9 cellular contexts compared by ENCODE assay signal in genomic region chr6:3797231-3798200, GRCh38. TPM values are rescaled to one million over a fixed set of nuclear protein-coding genes. Genes with fewer than 3 reads are reported as not detected.
DNase-seq lines count a peak whose midpoint lies in the region; ATAC-seq, FAIRE-seq and TF ChIP-seq lines count a peak whose summit lies in the region.
"Had no signal": no experiment of that assay in that cellular context is flagged by ENCODE, and none has a peak within 500 bp of the region (broad histone marks: within the 10 kb centered on the region; RNA-seq: fewer than 3 reads in every experiment).

No MANE protein-coding gene starts in this region.

- CTCF ChIA-PET in AG04449 (lab: Yijun Ruan, JAX) = interaction anchor here (0.9 to 2.6 kb wide), 6 partner anchors 11 to 180 kb away, joined by 3 to 15 read pairs (median 4); partner anchors contain the start of gene FAM50B

- H3K27me3 Mint-ChIP-seq in chondrocyte (ENCODE audit: low read depth) = no peaks in the 10 kb centered on the region
- peaks cover 1% of the 10 kb centered on the region for H3K27me3 Mint-ChIP-seq in activated CD4-positive, alpha-beta T cell treated with anti-CD3 and anti-CD28 coated beads, Interleukin-2, amount 10 ng/mL, durations not matched to agents 24 days and 14 days
- peaks cover 0 to 5% of the 10 kb centered on the region in 2 donors for H3K27me3 Mint-ChIP-seq in stimulated activated naive B cell treated with anti-CD40 and anti-IgM and Interleukin-4, amounts not matched to agents 10 μg/mL and 1 μg/mL and 100 μg/mL, for 72 hours

- H3K4me3 ChIP-seq in AG04449 (ENCODE audit: low read depth, low read length) = no peak overlapping the region
- H3K4me3 ChIP-seq: Peyer's patch had no signal

- no peak for TF ChIP-seq CTCF in AG04449 (IDR thresholded peaks at IDR 0.05; ENCODE audit: insufficient read depth, low read length, missing control alignments)
- TF ChIP-seq CTCF in chondrocyte (IDR thresholded peaks at IDR 0.05) = no peak

- POLR2A ChIA-PET in AG04449 (lab: Yijun Ruan, JAX) = interaction anchor here (0.7 to 1.5 kb wide), 4 partner anchors 15 to 411 kb away, joined by 3 to 6 read pairs (median 4); partner anchors contain the start of gene PXDC1

- no peaks in the 10 kb centered on the region for H3K9me3 Mint-ChIP-seq in chondrocyte (ENCODE audit: low read depth)
- H3K9me3 Mint-ChIP-seq in activated CD4-positive, alpha-beta T cell treated with anti-CD3 and anti-CD28 coated beads, Interleukin-2, amount 10 ng/mL, durations not matched to agents 24 days and 14 days = no peaks in the 10 kb centered on the region
- peaks cover 2 to 9% of the 10 kb centered on the region in 2 donors for H3K9me3 Mint-ChIP-seq in stimulated activated naive B cell treated with anti-CD40 and anti-IgM and Interleukin-4, amounts not matched to agents 10 μg/mL and 1 μg/mL and 100 μg/mL, for 72 hours

- no peak for ATAC-seq in stimulated activated naive B cell treated with anti-CD40 and anti-IgM and Interleukin-4, amounts not matched to agents 10 μg/mL and 1 μg/mL and 100 μg/mL, for 72 hours (replicated peaks)

- DNase-seq in AG04449 (ENCODE audit: low read depth, low spot score) (peak; percentile 31), HTR-8/SVneo (ENCODE audit: insufficient read length, low spot score) (peak; percentile 81), chondrocyte (ENCODE audit: low spot score) (no peak), lung microvascular endothelial cell (ENCODE audit: low read depth in 2 of 2) (peak; percentile 78 to 83), T1000 (lab: John Stamatoyannopoulos, UW) (no peak)
- DNase-seq in stimulated activated CD4-positive, alpha-beta T cell treated with anti-CD3 and anti-CD28 coated beads, Interleukin-12 subunit alpha, Interleukin-12 subunit beta, amount 100 ng/mL, for 4 hours = no peak
- no peak for DNase-seq in activated CD4-positive, alpha-beta T cell treated with anti-CD3 and anti-CD28 coated beads, Interleukin-2, amount 10 ng/mL, durations not matched to agents 24 days and 14 days
- no peak for DNase-seq in stimulated activated naive B cell treated with anti-CD40 and anti-IgM and Interleukin-4, amounts not matched to agents 10 μg/mL and 1 μg/mL and 100 μg/mL, for 72 hours

- H3K4me3 Mint-ChIP-seq in chondrocyte (ENCODE audit: unreplicated experiment) = no peak overlapping the region
- H3K4me3 Mint-ChIP-seq in activated CD4-positive, alpha-beta T cell treated with anti-CD3 and anti-CD28 coated beads, Interleukin-2, amount 10 ng/mL, durations not matched to agents 24 days and 14 days = no peak overlapping the region
- H3K4me3 Mint-ChIP-seq in stimulated activated naive B cell treated with anti-CD40 and anti-IgM and Interleukin-4, amounts not matched to agents 10 μg/mL and 1 μg/mL and 100 μg/mL, for 72 hours = no peak overlapping the region

- H3K4me1 Mint-ChIP-seq in chondrocyte (ENCODE audit: low read depth) = peaks cover 64% of the 10 kb centered on the region
- no peaks in the 10 kb centered on the region for H3K4me1 Mint-ChIP-seq in activated CD4-positive, alpha-beta T cell treated with anti-CD3 and anti-CD28 coated beads, Interleukin-2, amount 10 ng/mL, durations not matched to agents 24 days and 14 days
- H3K4me1 Mint-ChIP-seq in stimulated activated naive B cell treated with anti-CD40 and anti-IgM and Interleukin-4, amounts not matched to agents 10 μg/mL and 1 μg/mL and 100 μg/mL, for 72 hours = peaks cover 44 to 70% of the 10 kb centered on the region in 2 donors

- no peaks in the 10 kb centered on the region for H3K36me3 Mint-ChIP-seq in chondrocyte (ENCODE audit: low read depth)
- H3K36me3 Mint-ChIP-seq in activated CD4-positive, alpha-beta T cell treated with anti-CD3 and anti-CD28 coated beads, Interleukin-2, amount 10 ng/mL, durations not matched to agents 24 days and 14 days (ENCODE audit: low read depth) = no peaks in the 10 kb centered on the region
- H3K36me3 Mint-ChIP-seq in stimulated activated naive B cell treated with anti-CD40 and anti-IgM and Interleukin-4, amounts not matched to agents 10 μg/mL and 1 μg/mL and 100 μg/mL, for 72 hours = peaks cover 5 to 14% of the 10 kb centered on the region in 2 donors

- intact Hi-C loops in activated CD4-positive, alpha-beta T cell treated with anti-CD3 and anti-CD28 coated beads, Interleukin-2, amount 10 ng/mL, durations not matched to agents 24 days and 14 days (cut with micrococcal nuclease) = no loop called here

- FAIRE-seq in HTR-8/SVneo (lab: Jason Lieb, UNC) = peak; percentile 51

- H3K27ac Mint-ChIP-seq in chondrocyte (ENCODE audit: unreplicated experiment) = peak overlapping the region; percentile 94
- H3K27ac Mint-ChIP-seq in activated CD4-positive, alpha-beta T cell treated with anti-CD3 and anti-CD28 coated beads, Interleukin-2, amount 10 ng/mL, durations not matched to agents 24 days and 14 days = no peak overlapping the region
- H3K27ac Mint-ChIP-seq in stimulated activated naive B cell treated with anti-CD40 and anti-IgM and Interleukin-4, amounts not matched to agents 10 μg/mL and 1 μg/mL and 100 μg/mL, for 72 hours = no peak overlapping the region

RNA-seq across cellular contexts. Expression of gene PXDC1, which starts 46.0 kb away (rescaled TPM):
- total RNA-seq in chondrocyte (191 to 231 TPM (median 222 TPM) in 3 replicates), lung microvascular endothelial cell (45.1 and 103 TPM in 2 replicates)
- total RNA-seq in activated CD4-positive, alpha-beta T cell treated with anti-CD3 and anti-CD28 coated beads, Interleukin-2, amount 10 ng/mL, durations not matched to agents 24 days and 14 days = 0.12 and 0.30 TPM in 2 replicates

RNA-seq across cellular contexts. Expression of gene FAM50B, which starts 51.7 kb away (rescaled TPM):
- total RNA-seq in chondrocyte (1.0 to 1.8 TPM (median 1.6 TPM) in 3 replicates), lung microvascular endothelial cell (4.8 and 7.5 TPM in 2 replicates)
- total RNA-seq in activated CD4-positive, alpha-beta T cell treated with anti-CD3 and anti-CD28 coated beads, Interleukin-2, amount 10 ng/mL, durations not matched to agents 24 days and 14 days = 9.8 and 10.0 TPM in 2 replicates

Comparison
In these comparisons a context has a peak if more than half of its experiments do, and no peak if none do; other contexts are left out.
1. DNase-seq: peak in AG04449 (single experiment), HTR-8/SVneo (single experiment) and lung microvascular endothelial cell (2 of 2); none in chondrocyte (single experiment), stimulated activated CD4-positive, alpha-beta T cell treated with anti-CD3 and anti-CD28 coated beads, Interleukin-12 subunit alpha, Interleukin-12 subunit beta, amount 100 ng/mL, for 4 hours (single experiment), activated CD4-positive, alpha-beta T cell treated with anti-CD3 and anti-CD28 coated beads, Interleukin-2, amount 10 ng/mL, durations not matched to agents 24 days and 14 days (single experiment), T1000 (single experiment) and stimulated activated naive B cell treated with anti-CD40 and anti-IgM and Interleukin-4, amounts not matched to agents 10 μg/mL and 1 μg/mL and 100 μg/mL, for 72 hours (single experiment).
2. RNA of gene PXDC1, which starts 46.0 kb away (total RNA-seq): 191 to 231 TPM in chondrocyte and 45.1 to 103 TPM in lung microvascular endothelial cell; 0.12 to 0.30 TPM in activated CD4-positive, alpha-beta T cell treated with anti-CD3 and anti-CD28 coated beads, Interleukin-2, amount 10 ng/mL, durations not matched to agents 24 days and 14 days; every median in the first group is over 10 times any median in the second.